In genomic region chr1:19676438-19676922, GRCh38 we compare ENCODE assay signal across 10 cellular contexts. TPM values are rescaled to one million over a fixed set of nuclear protein-coding genes. Genes with fewer than 3 reads are reported as not detected.
DNase-seq lines count a peak whose midpoint lies in the region; ATAC-seq and TF ChIP-seq lines count a peak whose summit lies in the region.
"Had no signal": no experiment of that assay in that cellular context is flagged by ENCODE, and none has a peak within 500 bp of the region (broad histone marks: within the 10 kb centered on the region; RNA-seq: fewer than 3 reads in every experiment).

No MANE protein-coding gene starts in this region.

- TF ChIP-seq CTCF in endodermal cell (conservative IDR thresholded peaks at IDR 0.05) = no peak
- no peak for TF ChIP-seq CTCF in mucosa of descending colon (IDR thresholded peaks at IDR 0.05)

- H3K9me3 ChIP-seq in endodermal cell (ENCODE audit: control insufficient read depth, low read length) = no peaks in the 10 kb centered on the region
- no peaks in the 10 kb centered on the region for H3K9me3 ChIP-seq in mucosa of descending colon

- H3K27ac Mint-ChIP-seq in endodermal cell = no peak overlapping the region
- H3K27ac Mint-ChIP-seq: activated B cell treated with CpG ODN at 0.5 μM for 24 hours, memory B cell had no signal

- H3K27ac ChIP-seq in endodermal cell (ENCODE audit: low read depth, low read length) = no peak overlapping the region

- no peaks in the 10 kb centered on the region for H3K36me3 ChIP-seq in endodermal cell (ENCODE audit: control insufficient read depth, insufficient read depth, low read length)
- no peaks in the 10 kb centered on the region for H3K36me3 ChIP-seq in mucosa of descending colon (ENCODE audit: low read depth)

- peaks cover 36% of the 10 kb centered on the region for H3K27me3 Mint-ChIP-seq in endodermal cell (ENCODE audit: insufficient read depth)

- no peak overlapping the region for H3K4me3 Mint-ChIP-seq in endodermal cell
- H3K4me3 Mint-ChIP-seq: activated B cell treated with CpG ODN at 0.5 μM for 24 hours, memory B cell had no signal

- ATAC-seq in mucosa of descending colon = peak; percentile 72
- ATAC-seq in GM19397 (IDR thresholded peaks at IDR 0.05; ENCODE audit: unreplicated experiment) = no peak
- no peak for ATAC-seq in GM21825 (IDR thresholded peaks at IDR 0.05; ENCODE audit: unreplicated experiment)

- no peaks in the 10 kb centered on the region for H3K9me3 Mint-ChIP-seq in endodermal cell
- H3K9me3 Mint-ChIP-seq: activated B cell treated with CpG ODN at 0.5 μM for 24 hours, memory B cell had no signal

- H3K9ac ChIP-seq in endodermal cell (ENCODE audit: extremely low read depth, low read length, poor library complexity, severe bottlenecking) = no peak overlapping the region

- 38 to 45% methylated on average over 6 to 13 of the region's 13 CpGs for WGBS in endodermal cell (ENCODE audit: insufficient coverage in 1 of 2, insufficient read length in 1 of 2), 2 experiments

- no peaks in the 10 kb centered on the region for H3K4me1 ChIP-seq in endodermal cell (ENCODE audit: control insufficient read depth, insufficient read depth, low read length)
- no peaks in the 10 kb centered on the region for H3K4me1 ChIP-seq in mucosa of descending colon (ENCODE audit: low read depth)

- H3K27me3 ChIP-seq in endodermal cell (ENCODE audit: control insufficient read depth, insufficient read depth, low read length, poor library complexity, severe bottlenecking) = peaks cover 36% of the 10 kb centered on the region

- no peaks in the 10 kb centered on the region for H3K36me3 Mint-ChIP-seq in endodermal cell (ENCODE audit: low read depth)
- H3K36me3 Mint-ChIP-seq: memory B cell had no signal

- DNase-seq in GM03348 (ENCODE audit: low spot score) (peak; percentile 96), NAMALWA (ENCODE audit: low spot score) (peak; percentile 38), endodermal cell (peak; percentile 93), mucosa of descending colon (peak in 2 of 3 donors; percentile 42 to 64), COR-L47 (lab: John Stamatoyannopoulos, UW) (no peak)
- no peak for DNase-seq in activated CD4-positive, CD25-positive, alpha-beta regulatory T cell (lab: John Stamatoyannopoulos, UW)
- DNase-seq: activated B cell treated with CpG ODN at 0.5 μM for 24 hours had no signal

- intact Hi-C loops in mucosa of descending colon (cut with DNase I, micrococcal nuclease) = no loop called here

- H3K4me1 Mint-ChIP-seq in endodermal cell = no peaks in the 10 kb centered on the region
- H3K4me1 Mint-ChIP-seq: activated B cell treated with CpG ODN at 0.5 μM for 24 hours, memory B cell had no signal

- H3K4me3 ChIP-seq in endodermal cell (ENCODE audit: low read length) = no peak overlapping the region
- H3K4me3 ChIP-seq in mucosa of descending colon = no peak overlapping the region

RNA-seq across cellular contexts. Expression of gene HTR6, which starts 11.8 kb away (rescaled TPM):
- total RNA-seq in endodermal cell (under 1 TPM in 1 of 2 donors, not detected in 1; 0.31 TPM), mucosa of descending colon (not detected)
- 0.18 TPM for polyA plus RNA-seq in endodermal cell (2013, experiment 1 of 2)
- 0.12 TPM for polyA plus RNA-seq in endodermal cell (2013, experiment 2 of 2)
- total RNA-seq: activated B cell treated with CpG ODN at 0.5 μM for 24 hours had no signal

RNA-seq across cellular contexts. Expression of gene NBL1, which starts 32.4 kb away (rescaled TPM):
- total RNA-seq in endodermal cell (10 to 100 TPM; 13.7 to 32.4 TPM), mucosa of descending colon (100 to 1,000 TPM; 320 to 457 (median 426) TPM)
- polyA plus RNA-seq in endodermal cell (2013, experiment 1 of 2) = 17.1 TPM
- 17.1 TPM for polyA plus RNA-seq in endodermal cell (2013, experiment 2 of 2)

Comparison
In these comparisons a context has a peak if more than half of its experiments do, and no peak if none do; other contexts are left out.
1. DNase-seq: peak in GM03348 (single experiment), NAMALWA (single experiment), endodermal cell (single experiment) and mucosa of descending colon (2 of 3); none in COR-L47 (single experiment) and activated CD4-positive, CD25-positive, alpha-beta regulatory T cell (0 of 4).
2. RNA of gene NBL1, which starts 32.4 kb away (total RNA-seq): 320 to 457 TPM in mucosa of descending colon; 13.7 to 32.4 TPM in endodermal cell; every median in the first group is over 4 times any median in the second.